Comparison of ENCODE assay signal across 12 cellular contexts in the genomic region with DNA sequence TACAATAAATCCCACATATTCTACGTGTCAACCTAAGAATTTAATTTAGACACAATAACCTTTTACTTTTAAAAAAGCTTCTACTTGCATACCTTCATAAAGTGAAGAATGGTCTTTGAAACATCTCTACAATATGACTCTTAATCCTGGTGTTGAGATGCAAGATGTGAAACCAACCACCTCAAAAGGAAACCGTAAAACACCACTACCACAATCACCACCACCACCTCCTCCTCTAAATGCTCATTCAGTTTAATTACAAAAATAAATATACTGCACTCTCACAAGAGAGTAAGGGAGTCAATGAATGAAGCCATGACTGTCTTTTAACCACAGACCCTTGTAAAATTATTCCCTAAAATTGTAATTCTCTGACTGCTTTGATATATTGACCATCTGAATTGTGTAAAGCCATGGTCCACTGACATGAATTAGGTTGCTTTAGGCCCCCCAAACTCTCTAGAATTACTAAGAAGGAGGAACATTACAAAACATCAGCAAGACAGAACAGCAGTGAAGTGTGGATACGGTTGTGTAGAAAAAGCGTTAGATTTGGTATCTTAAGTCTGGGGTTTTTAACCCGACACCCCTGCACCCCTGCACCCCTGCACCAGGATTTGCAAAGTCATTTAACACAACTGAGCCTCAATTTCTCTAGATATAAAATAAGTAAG.
DNase-seq lines count a peak whose midpoint lies in the region; ATAC-seq and TF ChIP-seq lines count a peak whose summit lies in the region.
"Had no signal": no experiment of that assay in that cellular context is flagged by ENCODE, and none has a peak within 500 bp of the region (broad histone marks: within the 10 kb centered on the region; RNA-seq: fewer than 3 reads in every experiment).

No MANE protein-coding gene starts in this region.

- peak overlapping the region; percentile 38 for H3K4me2 ChIP-seq in Loucy (ENCODE audit: low read depth, low read length, poor library complexity, severe bottlenecking)

- H3K36me3 ChIP-seq in Loucy (ENCODE audit: insufficient read depth, low read length) (peaks cover 43% of the 10 kb centered on the region), BE2C (no peaks in the 10 kb centered on the region; the same call in 1 of the 2 replicates), thyroid gland (no peaks in the 10 kb centered on the region)

- H3K27ac ChIP-seq in thyroid gland: no peak overlapping the region
- H3K27ac ChIP-seq: foreskin keratinocyte, left ventricle myocardium inferior, parathyroid adenoma had no signal

- H3K9me3 ChIP-seq in Loucy (ENCODE audit: insufficient read depth, low read depth, low read length) (0 out of 2 replicates have a peak, but pooled peaks cover 9% of the 10 kb centered on the region), BE2C (no peaks in the 10 kb centered on the region), thyroid gland (no peaks in the 10 kb centered on the region)

- H3K27me3 ChIP-seq in Loucy (ENCODE audit: insufficient read depth, low read length, poor library complexity, severe bottlenecking) (no peaks in the 10 kb centered on the region), BE2C (no peaks in the 10 kb centered on the region), thyroid gland (no peaks in the 10 kb centered on the region)
- H3K27me3 ChIP-seq: foreskin keratinocyte had no signal

- peaks cover 5% of the 10 kb centered on the region; the same call in 1 of the 2 replicates for H3K79me2 ChIP-seq in Loucy (ENCODE audit: insufficient read depth, low read length)

- TF ChIP-seq POLR2A in thyroid gland (IDR thresholded peaks at IDR 0.05): no peak

- CTCF ChIA-PET in WTC11 (lab: Charles Lee): no interaction called here

- 82 to 85% methylated on average over 5 of the region's 5 CpGs for WGBS in thyroid gland, 2 donors

- no peak for TF ChIP-seq CTCF in Loucy (conservative IDR thresholded peaks at IDR 0.05; ENCODE audit: low read length)
- TF ChIP-seq CTCF in WTC11 (IDR thresholded peaks at IDR 0.05): no peak
- no peak for TF ChIP-seq CTCF in BE2C (IDR thresholded peaks at IDR 0.05; ENCODE audit: low read depth, low read length)
- no peak for TF ChIP-seq CTCF in thyroid gland (IDR thresholded peaks at IDR 0.05)

- peak; percentile 19 for DNase-seq in stimulated activated CD4-positive, alpha-beta T cell treated with anti-CD3 and anti-CD28 coated beads, Interleukin-4, amount 100 ng/mL, for 24 hours
- DNase-seq in stimulated activated CD4-positive, alpha-beta T cell treated with anti-CD3 and anti-CD28 coated beads, Interleukin-12 subunit alpha, Interleukin-12 subunit beta, amount 100 ng/mL, for 4 hours: no peak
- DNase-seq in WTC11 (ENCODE audit: low spot score) (no peak), SW 1271 (lab: John Stamatoyannopoulos, UW) (no peak), BE2C (no peak), thyroid gland (no peak)
- DNase-seq: foreskin keratinocyte, left ventricle myocardium inferior, NCI-H510A treated with DMSO at 0.1 percent for 48 hours had no signal

- H3K27ac Mint-ChIP-seq in WTC11: no peak overlapping the region

- H3K4me1 Mint-ChIP-seq in WTC11: no peaks in the 10 kb centered on the region

- H3K9me3 Mint-ChIP-seq in WTC11: peaks cover 12% of the 10 kb centered on the region

- ATAC-seq in HG02642 (IDR thresholded peaks at IDR 0.05; ENCODE audit: poor library complexity, unreplicated experiment) (peak; percentile 62), WTC11 (no peak)
- ATAC-seq: foreskin keratinocyte had no signal

- H3K27me3 Mint-ChIP-seq in WTC11 (ENCODE audit: low read depth): no peaks in the 10 kb centered on the region

- 0 out of 2 replicates have a peak, but pooled peaks cover 5% of the 10 kb centered on the region for H3F3A ChIP-seq in Loucy (ENCODE audit: low read depth)

- H3K9ac ChIP-seq in Loucy (ENCODE audit: low read depth, low read length, poor library complexity, severe bottlenecking): no peak overlapping the region
- H3K9ac ChIP-seq: parathyroid adenoma had no signal

- H3K4me1 ChIP-seq in Loucy (ENCODE audit: insufficient read depth, low read length, poor library complexity, severe bottlenecking): peaks cover 32% of the 10 kb centered on the region
- no peaks in the 10 kb centered on the region for H3K4me1 ChIP-seq in BE2C
- H3K4me1 ChIP-seq in thyroid gland: no peaks in the 10 kb centered on the region
- H3K4me1 ChIP-seq: foreskin keratinocyte, left ventricle myocardium inferior, parathyroid adenoma had no signal

- H2AFZ ChIP-seq in Loucy (ENCODE audit: low read length): no peak overlapping the region
- H2AFZ ChIP-seq: parathyroid adenoma had no signal

- H3K4me3 Mint-ChIP-seq in WTC11: no peak overlapping the region

- intact Hi-C loops in thyroid gland (cut with DNase I): no loop called here

- peak overlapping the region; percentile 4 for H3K4me3 ChIP-seq in Loucy (ENCODE audit: low read length, poor library complexity, severe bottlenecking)
- H3K4me3 ChIP-seq in BE2C (ENCODE audit: low read depth, low read length): no peak overlapping the region
- H3K4me3 ChIP-seq in thyroid gland (replicated peaks in 1 of 3): no peak overlapping the region
- H3K4me3 ChIP-seq: left ventricle myocardium inferior had no signal

- peaks cover 6% of the 10 kb centered on the region for H4K20me1 ChIP-seq in Loucy (ENCODE audit: insufficient read depth, low read length, poor library complexity, severe bottlenecking)

- no peaks in the 10 kb centered on the region for H3K9me2 ChIP-seq in Loucy (replicated peaks; ENCODE audit: low read depth, low read length)

- peaks cover 28% of the 10 kb centered on the region for H3K36me3 Mint-ChIP-seq in WTC11

- POLR2A ChIA-PET in WTC11 (lab: Charles Lee): no interaction called here

TF ChIP-seq in WTC11, 78 proteins besides CTCF, POLR2A, EP300 and RAD21:
- TF ChIP-seq RORB (CRISPR knock-in tag; IDR thresholded peaks at IDR 0.05) (no peak), SMAD3 (CRISPR knock-in tag; IDR thresholded peaks at IDR 0.05; ENCODE audit: borderline replicate concordance) (no peak), HMGA2 (CRISPR knock-in tag; IDR thresholded peaks at IDR 0.05) (no peak)
TF ChIP-seq in WTC11: peak in this region for 0.
